9 cellular contexts compared by ENCODE assay signal in genomic region chr5:42648910-42649309, GRCh38.
"Had no signal": no experiment of that assay in that cellular context is flagged by ENCODE, and none has a peak within 500 bp of the region (broad histone marks: within the 10 kb centered on the region; RNA-seq: fewer than 3 reads in every experiment).

No MANE protein-coding gene starts in this region.

- H3K4me3 ChIP-seq: GM23248, HAP-1 had no signal

- H3K9me3 Mint-ChIP-seq: HFFc6, IgD-negative memory B cell had no signal

- H3K36me3 ChIP-seq: HAP-1 had no signal

- ATAC-seq: HCT116, HepG2 had no signal

- H3K27ac ChIP-seq: GM23248, HL-60 had no signal

- H3K36me3 Mint-ChIP-seq: IgD-negative memory B cell had no signal

- H2AFZ ChIP-seq: GM23248 had no signal

- H3K9me3 ChIP-seq: HAP-1 had no signal

- H3K4me3 Mint-ChIP-seq: HFFc6, IgD-negative memory B cell had no signal

- DNase-seq: GM23248, GOT3, H7, HFFc6 had no signal

- H3K27me3 Mint-ChIP-seq: IgD-negative memory B cell had no signal

- H3K9ac ChIP-seq: GM23248 had no signal

- H3K4me1 ChIP-seq: HAP-1 had no signal
